25 cellular contexts compared by ENCODE assay signal in genomic region chr21:35420658-35421057, GRCh38.
"Had no signal": no experiment of that assay in that cellular context is flagged by ENCODE, and none has a peak within 500 bp of the region (broad histone marks: within the 10 kb centered on the region; RNA-seq: fewer than 3 reads in every experiment).

No MANE protein-coding gene starts in this region.

- H3K27ac ChIP-seq: left lung, ovary, right atrium auricular region, right lobe of liver, tibial nerve, upper lobe of left lung had no signal

- H3K4me3 ChIP-seq: left lung, mucosa of descending colon, ovary, right atrium auricular region, right lobe of liver, smooth muscle cell, tibial nerve, upper lobe of left lung had no signal

- FAIRE-seq: islet of Langerhans, kidney, urothelium cell line had no signal

- H3K4me2 ChIP-seq: smooth muscle cell had no signal

- ATAC-seq: left colon; left lung; mucosa of descending colon; naive thymus-derived CD4-positive, alpha-beta T cell; natural killer cell treated with Interleukin-12 subunit alpha and Interleukin-12 subunit beta and Interleukin-15 and Interleukin-18, amount 100 ng/mL, for 72 hours; right lobe of liver; stimulated activated memory B cell treated with anti-CD40 and anti-IgM and Interleukin-4, amounts not matched to agents 10 μg/mL and 1 μg/mL and 100 μg/mL, for 72 hours; stimulated activated naive CD8-positive, alpha-beta T cell treated with anti-CD3 and anti-CD28 coated beads, Interleukin-15, amount 100 ng/mL, for 72 hours had no signal

- H3K27me3 ChIP-seq: left lung, ovary, right atrium auricular region, tibial nerve, upper lobe of left lung had no signal

- H3K36me3 ChIP-seq: left lung, ovary, right atrium auricular region, right lobe of liver, tibial nerve, upper lobe of left lung had no signal

- H3K4me1 ChIP-seq: left lung, right atrium auricular region, right lobe of liver, tibial nerve, upper lobe of left lung had no signal

- DNase-seq: hypothalamus; immature natural killer cell; kidney; left colon; left lung; midbrain; mucosa of descending colon; naive thymus-derived CD4-positive, alpha-beta T cell; ovary; right lobe of liver; stimulated activated CD4-positive, alpha-beta T cell treated with anti-CD3 and anti-CD28 coated beads, Interleukin-1b, Interleukin-23, amount 100 ng/mL, for 48 hours; stimulated activated CD4-positive, alpha-beta T cell treated with anti-CD3 and anti-CD28 coated beads, Interleukin-2, amount 100 ng/mL, for 48 hours; stimulated activated CD4-positive, alpha-beta T cell treated with anti-CD3 and anti-CD28 coated beads, Interleukin-4, amount 100 ng/mL, for 4 hours; stimulated activated CD8-positive, alpha-beta memory T cell treated with anti-CD3 and anti-CD28 coated beads, Interleukin-4, amount 100 ng/mL, for 48 hours; stimulated activated naive CD4-positive, alpha-beta T cell treated with Interleukin-2 at 50 U/mL for 16 hours; stimulated activated naive CD8-positive, alpha-beta T cell treated with anti-CD3 and anti-CD28 coated beads, Interleukin-15, amount 100 ng/mL, for 72 hours; substantia nigra; upper lobe of left lung had no signal

- H3K9me3 ChIP-seq: mucosa of descending colon, ovary, right lobe of liver had no signal
